In genomic region chr5:8611067-8611466, GRCh38 we compare ENCODE assay signal across 31 cellular contexts.
"Had no signal": no experiment of that assay in that cellular context is flagged by ENCODE, and none has a peak within 500 bp of the region (broad histone marks: within the 10 kb centered on the region; RNA-seq: fewer than 3 reads in every experiment).

No MANE protein-coding gene starts in this region.

- DNase-seq: activated effector memory CD4-positive, alpha-beta T cell treated with anti-CD3 and anti-CD28 coated beads, Interleukin-2, amount 50 U/mL, for 16 hours; activated effector memory CD4-positive, alpha-beta T cell treated with Interleukin-2 at 50 U/mL for 16 hours; activated gamma-delta T cell; activated gamma-delta T cell treated with Interleukin-2 at 50 U/mL for 16 hours; activated naive CD4-positive, alpha-beta T cell; activated naive CD4-positive, alpha-beta T cell treated with anti-CD3 and anti-CD28 coated beads for 36 hours; activated naive CD4-positive, alpha-beta T cell treated with anti-CD3 and anti-CD28 coated beads, Interleukin-2, amount 10 ng/mL, durations not matched to agents 7 days and 5 days; activated naive CD4-positive, alpha-beta T cell treated with anti-CD3 and anti-CD28 coated beads, Interleukin-2, amount 50 U/mL, for 16 hours; activated naive CD4-positive, alpha-beta T cell treated with Interleukin-2 at 50 U/mL for 16 hours; activated naive CD8-positive, alpha-beta T cell treated with anti-CD3 and anti-CD28 coated beads for 36 hours; activated naive CD8-positive, alpha-beta T cell treated with anti-CD3 and anti-CD28 coated beads, Interleukin-2, amount 10 ng/mL, durations not matched to agents 7 days and 5 days; activated naive CD8-positive, alpha-beta T cell treated with anti-CD3 and anti-CD28 coated beads, Interleukin-2, amount 50 U/mL, for 24 hours; activated T-cell treated with anti-CD3 and anti-CD28 coated beads, Interleukin-2, amount 50 U/mL, for 24 hours; activated T-cell treated with anti-CD3 and anti-CD28 coated beads, Interleukin-2, amount 50 U/mL, for 4 hours; activated T-cell treated with anti-CD3 and anti-CD28 coated beads, Interleukin-2, amount 50 U/mL, for 48 hours; activated T-cell treated with anti-CD3 and anti-CD28 coated beads, Interleukin-2, amount 50 U/mL, for 72 hours; adrenal gland; amniotic stem cell; amygdala; anterior cingulate cortex; aorta; body of pancreas; brain microvascular endothelial cell; caudate nucleus; central memory CD4-positive, alpha-beta T cell; cerebellar nuclear complex had no signal

- H3K9me3 ChIP-seq: adrenal gland, ascending aorta, body of pancreas, breast epithelium had no signal

- ATAC-seq: activated naive CD4-positive, alpha-beta T cell treated with anti-CD3 and anti-CD28 coated beads, Interleukin-2, amount 50 U/mL, for 72 hours; activated naive CD8-positive, alpha-beta T cell treated with anti-CD3 and anti-CD28 coated beads, Interleukin-2, amount 50 U/mL, for 24 hours; activated T-cell treated with anti-CD3 and anti-CD28 coated beads, Interleukin-2, amount 50 U/mL, for 4 hours; activated T-cell treated with anti-CD3 and anti-CD28 coated beads, Interleukin-2, amount 50 U/mL, for 72 hours; activated T-helper 17 cell treated with anti-CD3 and anti-CD28 coated beads, Interleukin-2, amount 50 U/mL, for 72 hours; body of pancreas had no signal

- H3K27me3 ChIP-seq: adrenal gland, ascending aorta, body of pancreas, brain microvascular endothelial cell, breast epithelium had no signal

- H3K4me1 ChIP-seq: adrenal gland, ascending aorta, breast epithelium had no signal

- H3K36me3 ChIP-seq: adrenal gland, ascending aorta, brain microvascular endothelial cell, breast epithelium, cardiac muscle cell had no signal

- H3K4me3 ChIP-seq: adrenal gland, ascending aorta, body of pancreas, breast epithelium, cardiac muscle cell had no signal

- H3K27ac ChIP-seq: adrenal gland, ascending aorta, body of pancreas, brain microvascular endothelial cell, breast epithelium, cardiac muscle cell had no signal
